Comparison of ENCODE assay signal across 17 cellular contexts in the genomic region with DNA sequence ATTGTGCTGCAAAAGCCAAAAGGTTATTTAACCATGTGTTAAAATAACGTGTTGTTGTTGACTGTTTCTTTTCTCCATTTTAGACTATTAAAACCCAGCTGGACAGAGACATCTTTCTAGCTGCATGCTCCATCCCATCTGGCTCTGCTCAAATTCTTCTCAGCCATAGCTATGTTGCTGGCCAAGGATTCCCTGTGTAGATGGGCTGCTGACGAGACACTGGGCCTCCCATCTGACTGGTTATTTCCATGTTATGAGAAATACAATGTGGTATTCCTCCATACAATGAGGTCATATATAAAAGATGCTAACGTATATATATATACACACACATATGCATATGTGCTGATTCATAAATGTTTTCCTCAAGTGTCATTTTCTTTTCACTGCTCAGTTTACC. TPM values are rescaled to one million over a fixed set of nuclear protein-coding genes. Genes with fewer than 3 reads are reported as not detected.
DNase-seq lines count a peak whose midpoint lies in the region; ATAC-seq, FAIRE-seq and TF ChIP-seq lines count a peak whose summit lies in the region.
"Had no signal": no experiment of that assay in that cellular context is flagged by ENCODE, and none has a peak within 500 bp of the region (broad histone marks: within the 10 kb centered on the region; RNA-seq: fewer than 3 reads in every experiment).

No MANE protein-coding gene starts in this region.

- H3K27ac Mint-ChIP-seq in osteocyte (ENCODE audit: unreplicated experiment): peak overlapping the region; percentile 5

- H3K4me3 Mint-ChIP-seq in osteocyte (ENCODE audit: unreplicated experiment): no peak overlapping the region

- H3K36me3 Mint-ChIP-seq in osteocyte (ENCODE audit: unreplicated experiment): peaks cover 19% of the 10 kb centered on the region

- peak; percentile 98 for FAIRE-seq in endometrium (lab: Jason Lieb, UNC)

- no peaks in the 10 kb centered on the region for H3K27me3 Mint-ChIP-seq in osteocyte (ENCODE audit: unreplicated experiment)

- ATAC-seq in GM21447 (IDR thresholded peaks at IDR 0.05; ENCODE audit: unreplicated experiment) (no peak), GM18870 (IDR thresholded peaks at IDR 0.05; ENCODE audit: unreplicated experiment) (no peak), HG02571 (IDR thresholded peaks at IDR 0.05; ENCODE audit: unreplicated experiment) (no peak)
- ATAC-seq: left lung had no signal

- peaks cover 10% of the 10 kb centered on the region for H3K9me3 Mint-ChIP-seq in osteocyte (ENCODE audit: unreplicated experiment)

- peaks cover 55% of the 10 kb centered on the region for H3K4me1 Mint-ChIP-seq in osteocyte (ENCODE audit: unreplicated experiment)

- DNase-seq in DMS 273 (lab: John Stamatoyannopoulos, UW; ENCODE audit: unreplicated experiment) (peak; percentile 65), DMS 273 treated with DMSO at 0.1 percent for 48 hours (lab: John Stamatoyannopoulos, UW) (no peak), HS-5 (ENCODE audit: low read depth) (peak; percentile 58), osteocyte (ENCODE audit: extremely low spot score, unreplicated experiment) (no peak)
- DNase-seq: activated CD4-positive, CD25-positive, alpha-beta regulatory T cell; activated effector memory CD4-positive, alpha-beta T cell treated with Interleukin-2 at 50 U/mL for 16 hours; colonic mucosa; left lung; MV-4-11; NCI-H2029 treated with DMSO at 0.1 percent for 48 hours; NCI-H524 treated with DMSO at 0.1 percent for 48 hours; occipital lobe; sigmoid colon had no signal

- TF ChIP-seq CTCF in osteocyte (IDR thresholded peaks at IDR 0.05): no peak

RNA-seq across cellular contexts. Expression of gene MED13L, which starts 30.1 kb away (rescaled TPM):
- total RNA-seq in osteocyte: 229 and 234 TPM in 2 replicates

Comparison
In these comparisons a context has a peak if more than half of its experiments do, and no peak if none do; other contexts are left out.
1. DNase-seq: peak in DMS 273 (single experiment) and HS-5 (single experiment); none in DMS 273 treated with DMSO at 0.1 percent for 48 hours (single experiment) and osteocyte (single experiment).